11 cellular contexts compared by ENCODE assay signal in genomic region chr10:34698979-34699378, GRCh38.
A peak's percentile ranks its signal among the peaks of the same experiment; 100 is the strongest.
DNase-seq lines count a peak whose midpoint lies in the region; ATAC-seq, FAIRE-seq and TF ChIP-seq lines count a peak whose summit lies in the region.
"Had no signal": no experiment of that assay in that cellular context is flagged by ENCODE, and none has a peak within 500 bp of the region (broad histone marks: within the 10 kb centered on the region; RNA-seq: fewer than 3 reads in every experiment).

No MANE protein-coding gene starts in this region.

- H3K36me3 ChIP-seq in right atrium auricular region (peaks cover 6% of the 10 kb centered on the region), astrocyte (ENCODE audit: insufficient read depth, low read length) (no peaks in the 10 kb centered on the region)

- intact Hi-C loops in left cardiac atrium (cut with DNase I), result no loop called here

- ATAC-seq in left cardiac atrium, result peak; percentile 35 to 52
- ATAC-seq in GM18870 (IDR thresholded peaks at IDR 0.05; ENCODE audit: unreplicated experiment), result no peak
- ATAC-seq in GM19463 (IDR thresholded peaks at IDR 0.05; ENCODE audit: unreplicated experiment), result no peak

- H3K27me3 ChIP-seq in right atrium auricular region, result no peaks in the 10 kb centered on the region
- no peaks in the 10 kb centered on the region for H3K27me3 ChIP-seq in astrocyte (ENCODE audit: insufficient read depth, low read length)

- peaks cover 4% of the 10 kb centered on the region for H3K36me3 Mint-ChIP-seq in astrocyte (ENCODE audit: low read depth, unreplicated experiment)
- H3K36me3 Mint-ChIP-seq: activated naive CD8-positive, alpha-beta T cell treated with anti-CD3 and anti-CD28 coated beads for 36 hours had no signal

- no peak overlapping the region for H3K9ac ChIP-seq in astrocyte (ENCODE audit: low read length)

- H3K27ac Mint-ChIP-seq in astrocyte (ENCODE audit: unreplicated experiment), result peak overlapping the region; percentile 63
- H3K27ac Mint-ChIP-seq: activated naive CD8-positive, alpha-beta T cell treated with anti-CD3 and anti-CD28 coated beads for 36 hours had no signal

- no peak for TF ChIP-seq CTCF in right atrium auricular region (IDR thresholded peaks at IDR 0.05)
- no peak for TF ChIP-seq CTCF in astrocyte (IDR thresholded peaks at IDR 0.05; ENCODE audit: insufficient read depth, low read depth, low read length)

- H3K4me1 Mint-ChIP-seq in astrocyte (ENCODE audit: low read depth, unreplicated experiment), result peaks cover 39% of the 10 kb centered on the region

- H3K4me3 ChIP-seq in right atrium auricular region, result no peak overlapping the region
- no peak overlapping the region for H3K4me3 ChIP-seq in astrocyte (ENCODE audit: insufficient read depth, low read depth, low read length)

- H3K79me2 ChIP-seq in astrocyte (ENCODE audit: insufficient read depth, low read length), result peaks cover 48% of the 10 kb centered on the region

- peaks cover 42% of the 10 kb centered on the region for H4K20me1 ChIP-seq in astrocyte (ENCODE audit: insufficient read depth, low read length)

- no peak for DNase-seq in left cardiac atrium
- no peak for DNase-seq in right atrium auricular region (ENCODE audit: low spot score)
- DNase-seq in astrocyte (ENCODE audit: low read depth), result peak; percentile 72
- peak; percentile 32 for DNase-seq in hepatic stellate cell (ENCODE audit: low spot score)
- peak; percentile 65 for DNase-seq in urothelium cell line (ENCODE audit: low spot score)
- no peak for DNase-seq in caudate nucleus (lab: John Stamatoyannopoulos, UW)
- DNase-seq: activated CD8-positive, alpha-beta memory T cell treated with anti-CD3 and anti-CD28 coated beads for 24 hours; activated naive CD8-positive, alpha-beta T cell treated with anti-CD3 and anti-CD28 coated beads for 36 hours; erythroblast had no signal

- H3K27ac ChIP-seq in right atrium auricular region (peak overlapping the region in 1 of 2 donors; percentile 41), astrocyte (ENCODE audit: low read depth, low read length) (peak overlapping the region; percentile 48), caudate nucleus (ENCODE audit: low read depth, low read length) (no peak overlapping the region)

- H3K27me3 Mint-ChIP-seq in astrocyte (ENCODE audit: low read depth, unreplicated experiment), result no peaks in the 10 kb centered on the region

- FAIRE-seq in astrocyte (lab: Jason Lieb, UNC) (peak; percentile 5), urothelium cell line (lab: Jason Lieb, UNC) (no peak)

- no peaks in the 10 kb centered on the region for H3K9me3 Mint-ChIP-seq in astrocyte (ENCODE audit: unreplicated experiment)
- H3K9me3 Mint-ChIP-seq: activated naive CD8-positive, alpha-beta T cell treated with anti-CD3 and anti-CD28 coated beads for 36 hours had no signal

- peak overlapping the region; percentile 54 for H3K4me2 ChIP-seq in astrocyte (ENCODE audit: low read length)

- no peaks in the 10 kb centered on the region for H3K9me3 ChIP-seq in right atrium auricular region
- H3K9me3 ChIP-seq in astrocyte (ENCODE audit: insufficient read depth, low read depth, low read length), result no peaks in the 10 kb centered on the region

- no peak overlapping the region for H2AFZ ChIP-seq in astrocyte (ENCODE audit: low read depth, low read length)

- H3K4me3 Mint-ChIP-seq in astrocyte (ENCODE audit: unreplicated experiment), result no peak overlapping the region
- H3K4me3 Mint-ChIP-seq: activated naive CD8-positive, alpha-beta T cell treated with anti-CD3 and anti-CD28 coated beads for 36 hours had no signal

- H3K4me1 ChIP-seq in right atrium auricular region (peaks cover 0 to 48% of the 10 kb centered on the region in 2 donors), astrocyte (ENCODE audit: insufficient read depth, low read length) (peaks cover 40% of the 10 kb centered on the region)

Comparison
In these comparisons a context has a peak if more than half of its experiments do, and no peak if none do; other contexts are left out.
1. ATAC-seq: peak in left cardiac atrium (2 of 2); none in GM18870 (single experiment) and GM19463 (single experiment).
2. DNase-seq: peak in astrocyte (single experiment), hepatic stellate cell (single experiment) and urothelium cell line (single experiment); none in left cardiac atrium (single experiment), right atrium auricular region (single experiment) and caudate nucleus (0 of 61).